Comparison of ENCODE assay signal across 1 cellular context in genomic region chr7:73522081-73522818, GRCh38.
TF ChIP-seq lines count a peak whose summit lies in the region.

TSS of gene BAZ1B (minus strand) at chr7:73522293. CDS start at chr7:73521933, 360 bp downstream.

TF ChIP-seq in K562, 482 proteins besides CTCF, POLR2A, EP300 and RAD21 (continued from another document and continues in another):
- TF ChIP-seq ZNF609 (CRISPR knock-in tag; IDR thresholded peaks at IDR 0.05; ENCODE audit: borderline replicate concordance) (no peak), FOXA3 (CRISPR knock-in tag; conservative IDR thresholded peaks at IDR 0.05 in 1 of 2, IDR thresholded peaks at IDR 0.05 in 1 of 2) (peak in 1 of 2 experiments; percentile 81; a peak in 2 of 4 replicates), BRD4 (IDR thresholded peaks at IDR 0.05) (no peak), ZNF354B (CRISPR knock-in tag; IDR thresholded peaks at IDR 0.05) (no peak), POLR3A (IDR thresholded peaks at IDR 0.05; ENCODE audit: borderline replicate concordance, extremely low read depth, insufficient read depth, insufficient read length) (no peak), TCF7L2 (IDR thresholded peaks at IDR 0.05; ENCODE audit: low read depth, low read length) (no peak), SRSF9 (IDR thresholded peaks at IDR 0.05; ENCODE audit: borderline replicate concordance, low read depth, low read length) (no peak), ZNF232 (CRISPR knock-in tag; IDR thresholded peaks at IDR 0.05) (no peak), XRCC4 (IDR thresholded peaks at IDR 0.05; ENCODE audit: extremely low read depth, insufficient read depth, insufficient read length) (no peak), ZBED1 (IDR thresholded peaks at IDR 0.05) (0 out of 2 replicates have a peak, but pooled peaks have one; percentile 58), ZNF561 (CRISPR knock-in tag; conservative IDR thresholded peaks at IDR 0.05) (no peak), ATF7 (IDR thresholded peaks at IDR 0.05) (peak; percentile 91), ZNF384 (IDR thresholded peaks at IDR 0.05; ENCODE audit: low read depth, low read length) (peak; percentile 8; the same call in 1 of the 2 replicates), SPI1 (IDR thresholded peaks at IDR 0.05; ENCODE audit: borderline replicate concordance, low read depth, low read length) (no peak), SLC30A9 (CRISPR knock-in tag; IDR thresholded peaks at IDR 0.05) (no peak), KAT2B (IDR thresholded peaks at IDR 0.05; ENCODE audit: low read depth, low read length) (no peak), MEF2D (tag; conservative IDR thresholded peaks at IDR 0.05; ENCODE audit: low read depth) (0 out of 2 replicates have a peak, but pooled peaks have one; percentile 50), ZNF668 (CRISPR knock-in tag; IDR thresholded peaks at IDR 0.05) (no peak), ZNF318 (IDR thresholded peaks at IDR 0.05; ENCODE audit: borderline replicate concordance in 1 of 2, low read depth in 1 of 2) (no peak), ZKSCAN1 (IDR thresholded peaks at IDR 0.05; ENCODE audit: low read depth, low read length) (peak; percentile 72), HDAC8 (tag; IDR thresholded peaks at IDR 0.05) (peak; percentile 80; the same call in 1 of the 2 replicates), IRF9 (tag; IDR thresholded peaks at IDR 0.05) (no peak), CREM (IDR thresholded peaks at IDR 0.05; ENCODE audit: low read depth) (peak; percentile 86), FOXK2 (conservative IDR thresholded peaks at IDR 0.05 in 1 of 2, IDR thresholded peaks at IDR 0.05 in 1 of 2; ENCODE audit: low read depth in 2 of 2) (peak; percentile 77 to 88), SMARCE1 (IDR thresholded peaks at IDR 0.05) (no peak), DDX20 (tag; IDR thresholded peaks at IDR 0.05; ENCODE audit: low read depth) (no peak), PURB (CRISPR knock-in tag; IDR thresholded peaks at IDR 0.05; ENCODE audit: low read depth) (no peak), PHF8 (IDR thresholded peaks at IDR 0.05; ENCODE audit: borderline replicate concordance, low read length) (peak; percentile 69; the same call in 1 of the 2 replicates), OTX1 (CRISPR knock-in tag; IDR thresholded peaks at IDR 0.05) (0 out of 2 replicates have a peak, but pooled peaks have one; percentile 4), ELF4 (CRISPR knock-in tag; IDR thresholded peaks at IDR 0.05) (peak; percentile 74; the same call in 1 of the 2 replicates), PHB (CRISPR knock-in tag; IDR thresholded peaks at IDR 0.05) (no peak), ZBTB7A (IDR thresholded peaks at IDR 0.05; ENCODE audit: borderline replicate concordance, control insufficient read depth, low read depth, low read length) (peak; percentile 91; the same call in 1 of the 2 replicates), ZNF41 (CRISPR knock-in tag; conservative IDR thresholded peaks at IDR 0.05) (0 out of 2 replicates have a peak, but pooled peaks have one; percentile 30), ARID2 (IDR thresholded peaks at IDR 0.05) (no peak), CCNT2 (IDR thresholded peaks at IDR 0.05; ENCODE audit: borderline replicate concordance, extremely low read depth, insufficient read length, low read depth, low read length) (peak; percentile 72), MTA2 (IDR thresholded peaks at IDR 0.05; ENCODE audit: low read depth) (peak; percentile 73), SMAD4 (CRISPR knock-in tag; conservative IDR thresholded peaks at IDR 0.05) (peak; percentile 90)
- TF ChIP-seq, protein P1, sequence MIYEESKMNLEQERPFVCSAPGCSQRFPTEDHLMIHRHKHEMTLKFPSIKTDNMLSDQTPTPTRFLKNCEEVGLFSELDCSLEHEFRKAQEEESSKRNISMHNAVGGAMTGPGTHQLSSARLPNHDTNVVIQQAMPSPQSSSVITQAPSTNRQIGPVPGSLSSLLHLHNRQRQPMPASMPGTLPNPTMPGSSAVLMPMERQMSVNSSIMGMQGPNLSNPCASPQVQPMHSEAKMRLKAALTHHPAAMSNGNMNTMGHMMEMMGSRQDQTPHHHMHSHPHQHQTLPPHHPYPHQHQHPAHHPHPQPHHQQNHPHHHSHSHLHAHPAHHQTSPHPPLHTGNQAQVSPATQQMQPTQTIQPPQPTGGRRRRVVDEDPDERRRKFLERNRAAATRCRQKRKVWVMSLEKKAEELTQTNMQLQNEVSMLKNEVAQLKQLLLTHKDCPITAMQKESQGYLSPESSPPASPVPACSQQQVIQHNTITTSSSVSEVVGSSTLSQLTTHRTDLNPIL (CRISPR knock-in tag; IDR thresholded peaks at IDR 0.05): no peak
- TF ChIP-seq, protein P2, sequence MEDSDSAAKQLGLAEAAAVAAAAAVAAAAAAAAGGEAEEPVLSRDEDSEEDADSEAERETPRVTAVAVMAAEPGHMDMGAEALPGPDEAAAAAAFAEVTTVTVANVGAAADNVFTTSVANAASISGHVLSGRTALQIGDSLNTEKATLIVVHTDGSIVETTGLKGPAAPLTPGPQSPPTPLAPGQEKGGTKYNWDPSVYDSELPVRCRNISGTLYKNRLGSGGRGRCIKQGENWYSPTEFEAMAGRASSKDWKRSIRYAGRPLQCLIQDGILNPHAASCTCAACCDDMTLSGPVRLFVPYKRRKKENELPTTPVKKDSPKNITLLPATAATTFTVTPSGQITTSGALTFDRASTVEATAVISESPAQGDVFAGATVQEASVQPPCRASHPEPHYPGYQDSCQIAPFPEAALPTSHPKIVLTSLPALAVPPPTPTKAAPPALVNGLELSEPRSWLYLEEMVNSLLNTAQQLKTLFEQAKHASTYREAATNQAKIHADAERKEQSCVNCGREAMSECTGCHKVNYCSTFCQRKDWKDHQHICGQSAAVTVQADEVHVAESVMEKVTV (CRISPR knock-in tag; IDR thresholded peaks at IDR 0.05): no peak; the same call in 1 of the 2 replicates
- TF ChIP-seq, protein P3, sequence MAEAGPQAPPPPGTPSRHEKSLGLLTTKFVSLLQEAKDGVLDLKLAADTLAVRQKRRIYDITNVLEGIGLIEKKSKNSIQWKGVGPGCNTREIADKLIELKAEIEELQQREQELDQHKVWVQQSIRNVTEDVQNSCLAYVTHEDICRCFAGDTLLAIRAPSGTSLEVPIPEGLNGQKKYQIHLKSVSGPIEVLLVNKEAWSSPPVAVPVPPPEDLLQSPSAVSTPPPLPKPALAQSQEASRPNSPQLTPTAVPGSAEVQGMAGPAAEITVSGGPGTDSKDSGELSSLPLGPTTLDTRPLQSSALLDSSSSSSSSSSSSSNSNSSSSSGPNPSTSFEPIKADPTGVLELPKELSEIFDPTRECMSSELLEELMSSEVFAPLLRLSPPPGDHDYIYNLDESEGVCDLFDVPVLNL (CRISPR knock-in tag; IDR thresholded peaks at IDR 0.05; ENCODE audit: low read depth): peak; percentile 80; the same call in 1 of the 2 replicates
- TF ChIP-seq, protein P4, sequence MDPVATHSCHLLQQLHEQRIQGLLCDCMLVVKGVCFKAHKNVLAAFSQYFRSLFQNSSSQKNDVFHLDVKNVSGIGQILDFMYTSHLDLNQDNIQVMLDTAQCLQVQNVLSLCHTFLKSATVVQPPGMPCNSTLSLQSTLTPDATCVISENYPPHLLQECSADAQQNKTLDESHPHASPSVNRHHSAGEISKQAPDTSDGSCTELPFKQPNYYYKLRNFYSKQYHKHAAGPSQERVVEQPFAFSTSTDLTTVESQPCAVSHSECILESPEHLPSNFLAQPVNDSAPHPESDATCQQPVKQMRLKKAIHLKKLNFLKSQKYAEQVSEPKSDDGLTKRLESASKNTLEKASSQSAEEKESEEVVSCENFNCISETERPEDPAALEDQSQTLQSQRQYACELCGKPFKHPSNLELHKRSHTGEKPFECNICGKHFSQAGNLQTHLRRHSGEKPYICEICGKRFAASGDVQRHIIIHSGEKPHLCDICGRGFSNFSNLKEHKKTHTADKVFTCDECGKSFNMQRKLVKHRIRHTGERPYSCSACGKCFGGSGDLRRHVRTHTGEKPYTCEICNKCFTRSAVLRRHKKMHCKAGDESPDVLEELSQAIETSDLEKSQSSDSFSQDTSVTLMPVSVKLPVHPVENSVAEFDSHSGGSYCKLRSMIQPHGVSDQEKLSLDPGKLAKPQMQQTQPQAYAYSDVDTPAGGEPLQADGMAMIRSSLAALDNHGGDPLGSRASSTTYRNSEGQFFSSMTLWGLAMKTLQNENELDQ (CRISPR knock-in tag; IDR thresholded peaks at IDR 0.05; ENCODE audit: borderline replicate concordance): no peak
- TF ChIP-seq, protein P5, sequence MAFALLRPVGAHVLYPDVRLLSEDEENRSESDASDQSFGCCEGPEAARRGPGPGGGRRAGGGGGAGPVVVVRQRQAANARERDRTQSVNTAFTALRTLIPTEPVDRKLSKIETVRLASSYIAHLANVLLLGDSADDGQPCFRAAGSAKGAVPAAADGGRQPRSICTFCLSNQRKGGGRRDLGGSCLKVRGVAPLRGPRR (CRISPR knock-in tag; IDR thresholded peaks at IDR 0.05): no peak
